ENCODE assay signal across 8 cellular contexts in genomic region chr15:79896634-79897379, GRCh38. TPM values are rescaled to one million over a fixed set of nuclear protein-coding genes. Genes with fewer than 3 reads are reported as not detected.
A peak's percentile ranks its signal among the peaks of the same experiment; 100 is the strongest.
DNase-seq lines count a peak whose midpoint lies in the region; ATAC-seq and TF ChIP-seq lines count a peak whose summit lies in the region.

Gene MTHFS, minus strand, starts transcription at chr15:79897014. Its CDS starts 26 bp downstream, at chr15:79896988.

- H3K4me3 ChIP-seq in GM12875 (ENCODE audit: low read depth, low read length) = peak within 1 kb of the TSS; percentile 98
- peak within 1 kb of the TSS; percentile 86 for H3K4me3 ChIP-seq in psoas muscle
- H3K4me3 ChIP-seq in urinary bladder (ENCODE audit: low read depth, low read length) = peak within 1 kb of the TSS; percentile 86

- no peaks in the 10 kb centered on the region for H3K9me3 ChIP-seq in psoas muscle

- peak; percentile 18; the same call in 1 of the 2 replicates for TF ChIP-seq CTCF in GM12875 (IDR thresholded peaks at IDR 0.05; ENCODE audit: borderline replicate concordance, insufficient read depth, low read depth, low read length)
- TF ChIP-seq CTCF in psoas muscle (IDR thresholded peaks at IDR 0.05) = peak; percentile 33

- DNase-seq in NCI-H1092 (lab: John Stamatoyannopoulos, UW) (peak; percentile 57), T-helper 1 cell (peak; percentile 56 to 86 (median 70)), amniotic stem cell (lab: John Stamatoyannopoulos, UW) (peak; percentile 52), left ventricle myocardium superior (peak; percentile 90), psoas muscle (peak; percentile 78 to 89)

- no peaks in the 10 kb centered on the region for H3K27me3 ChIP-seq in psoas muscle (ENCODE audit: insufficient read depth in 3 of 3, low read length in 2 of 3)

- WGBS in psoas muscle, 3 donors = 0 to 1% (median 0%) methylated on average over 58 to 90 of the region's 90 CpGs
- under 1% methylated on average over 90 of the region's 90 CpGs for WGBS in urinary bladder

- H3K27ac ChIP-seq in psoas muscle (peak within 1 kb of the TSS; percentile 92), urinary bladder (ENCODE audit: low read depth) (peak within 1 kb of the TSS; percentile 93)

- ATAC-seq in HG02610 (IDR thresholded peaks at IDR 0.05; ENCODE audit: unreplicated experiment) = peak; percentile 74
- ATAC-seq in left ventricle myocardium superior = peak; percentile 99
- peak; percentile 94 to 97 (median 96) for ATAC-seq in psoas muscle

- intact Hi-C loops in left ventricle myocardium superior (cut with micrococcal nuclease) (no loop called here), psoas muscle (cut with DNase I) (loop anchor here (2.0 to 10.0 kb wide), 6 partner anchors 26 to 278 kb away; partner anchors contain the start of genes FAH (in 1 of the 2) and ZFAND6 (in 1 of the 2))

- no peaks in the 10 kb centered on the region for H3K36me3 ChIP-seq in psoas muscle (ENCODE audit: insufficient read depth in 1 of 2, low read depth in 1 of 2)
- peaks cover 2% of the 10 kb centered on the region for H3K36me3 ChIP-seq in urinary bladder (ENCODE audit: insufficient read depth)

- H3K4me1 ChIP-seq in psoas muscle (no peaks in the 10 kb centered on the region), urinary bladder (ENCODE audit: insufficient read depth) (no peaks in the 10 kb centered on the region)

RNA-seq across cellular contexts. Expression of gene MTHFS, which starts in this region (rescaled TPM):
- 16.1 TPM for total RNA-seq in left ventricle myocardium superior
- total RNA-seq in psoas muscle = 10 to 100 TPM in 3 of 4 donors, 1 to 10 TPM in 1; 7.8 to 17.1 (median 15.2) TPM
- 10 to 100 TPM; 16.2 to 30.5 (median 19.7) TPM for polyA plus RNA-seq in psoas muscle
- 10.7 TPM for total RNA-seq in urinary bladder
- polyA plus RNA-seq in urinary bladder = 36.2 TPM

Comparison
In these comparisons a context has a peak if more than half of its experiments do, and no peak if none do; other contexts are left out.
1. Peak in every context shown above with its lines: DNase-seq, ATAC-seq, H3K4me3 ChIP-seq and H3K27ac ChIP-seq.